Comparison of ENCODE assay signal across 17 cellular contexts in genomic region chr4:6913350-6913749, GRCh38. TPM values are rescaled to one million over a fixed set of nuclear protein-coding genes. Genes with fewer than 3 reads are reported as not detected.
A peak's percentile ranks its signal among the peaks of the same experiment; 100 is the strongest.
DNase-seq lines count a peak whose midpoint lies in the region; ATAC-seq and TF ChIP-seq lines count a peak whose summit lies in the region.
"Had no signal": no experiment of that assay in that cellular context is flagged by ENCODE, and none has a peak within 500 bp of the region (broad histone marks: within the 10 kb centered on the region; RNA-seq: fewer than 3 reads in every experiment).

No MANE protein-coding gene starts in this region.

- H3K36me3 ChIP-seq in OCI-LY1 (ENCODE audit: insufficient read depth, low read length) = no peaks in the 10 kb centered on the region
- H3K36me3 ChIP-seq: SJCRH30 had no signal

- H3K27ac ChIP-seq in OCI-LY1 (ENCODE audit: low read depth, low read length, poor library complexity, severe bottlenecking) = peak overlapping the region; percentile 79
- H3K27ac ChIP-seq: KMS-11, SJCRH30 had no signal

- DNase-seq in activated T-cell treated with anti-CD3 and anti-CD28 coated beads, Interleukin-2, amount 50 U/mL, for 24 hours = no peak
- no peak for DNase-seq in activated T-cell treated with anti-CD3 and anti-CD28 coated beads, Interleukin-2, amount 50 U/mL, for 72 hours
- DNase-seq in medulla oblongata (ENCODE audit: extremely low spot score) (no peak), NCI-H1694 (lab: John Stamatoyannopoulos, UW) (no peak)
- no peak for DNase-seq in effector CD8-positive, alpha-beta T cell (lab: John Stamatoyannopoulos, UW)
- DNase-seq: 8988T; CD8-positive, alpha-beta memory T cell; NCI-H1417; NCI-H1930; NCI-H345; NCI-H526; SJCRH30 had no signal

- H3K27ac Mint-ChIP-seq in activated T-cell treated with anti-CD3 and anti-CD28 coated beads, Interleukin-2, amount 50 U/mL, for 24 hours = peak overlapping the region; percentile 60
- no peak overlapping the region for H3K27ac Mint-ChIP-seq in activated T-cell treated with anti-CD3 and anti-CD28 coated beads, Interleukin-2, amount 50 U/mL, for 72 hours
- H3K27ac Mint-ChIP-seq in dendritic cell treated with granulocyte-macrophage colony-stimulating factor and Interleukin-4, amounts not matched to agents 40 ng/mL and 50 ng/mL, for 4 days = peak overlapping the region; percentile 98
- H3K27ac Mint-ChIP-seq in stimulated activated memory B cell treated with anti-CD40 and anti-IgM and Interleukin-4, amounts not matched to agents 10 μg/mL and 1 μg/mL and 100 μg/mL, for 72 hours = peak overlapping the region; percentile 53

- peaks cover 79% of the 10 kb centered on the region for H3K4me1 Mint-ChIP-seq in activated T-cell treated with anti-CD3 and anti-CD28 coated beads, Interleukin-2, amount 50 U/mL, for 24 hours (ENCODE audit: low read depth)
- H3K4me1 Mint-ChIP-seq in activated T-cell treated with anti-CD3 and anti-CD28 coated beads, Interleukin-2, amount 50 U/mL, for 72 hours (ENCODE audit: low read depth) = peaks cover 74% of the 10 kb centered on the region
- H3K4me1 Mint-ChIP-seq in dendritic cell treated with granulocyte-macrophage colony-stimulating factor and Interleukin-4, amounts not matched to agents 40 ng/mL and 50 ng/mL, for 4 days (ENCODE audit: low read depth) = peaks cover 88% of the 10 kb centered on the region
- H3K4me1 Mint-ChIP-seq in stimulated activated memory B cell treated with anti-CD40 and anti-IgM and Interleukin-4, amounts not matched to agents 10 μg/mL and 1 μg/mL and 100 μg/mL, for 72 hours = peaks cover 67% of the 10 kb centered on the region

- H3K4me3 Mint-ChIP-seq in activated T-cell treated with anti-CD3 and anti-CD28 coated beads, Interleukin-2, amount 50 U/mL, for 24 hours = no peak overlapping the region
- no peak overlapping the region for H3K4me3 Mint-ChIP-seq in activated T-cell treated with anti-CD3 and anti-CD28 coated beads, Interleukin-2, amount 50 U/mL, for 72 hours
- H3K4me3 Mint-ChIP-seq in dendritic cell treated with granulocyte-macrophage colony-stimulating factor and Interleukin-4, amounts not matched to agents 40 ng/mL and 50 ng/mL, for 4 days = no peak overlapping the region
- no peak overlapping the region for H3K4me3 Mint-ChIP-seq in stimulated activated memory B cell treated with anti-CD40 and anti-IgM and Interleukin-4, amounts not matched to agents 10 μg/mL and 1 μg/mL and 100 μg/mL, for 72 hours

- H3K79me2 ChIP-seq in OCI-LY1 (ENCODE audit: insufficient read depth, low read length) = no peaks in the 10 kb centered on the region

- H3K4me1 ChIP-seq in OCI-LY1 (ENCODE audit: insufficient read depth, low read length, severe bottlenecking) = peaks cover 73% of the 10 kb centered on the region

- H2AFZ ChIP-seq in OCI-LY1 (ENCODE audit: low read length) = no peak overlapping the region

- no peaks in the 10 kb centered on the region for H3F3A ChIP-seq in OCI-LY1 (ENCODE audit: insufficient read depth, low read length)

- intact Hi-C loops in dendritic cell treated with granulocyte-macrophage colony-stimulating factor and Interleukin-4, amounts not matched to agents 40 ng/mL and 50 ng/mL, for 4 days (cut with micrococcal nuclease) = loop anchor here (5.0 kb wide), 1 partner anchor 44 kb away; no protein-coding TSS in a partner anchor

- no peaks in the 10 kb centered on the region for H3K27me3 ChIP-seq in OCI-LY1 (ENCODE audit: insufficient read depth, low read length)
- H3K27me3 ChIP-seq: SJCRH30 had no signal

- H3K4me2 ChIP-seq in OCI-LY1 (ENCODE audit: low read length) = peak overlapping the region; percentile 52; the same call in 1 of the 2 replicates
- H3K4me2 ChIP-seq: KMS-11 had no signal

- no peaks in the 10 kb centered on the region for H4K20me1 ChIP-seq in OCI-LY1 (ENCODE audit: insufficient read depth, low read length)

- H3K9me3 Mint-ChIP-seq in activated T-cell treated with anti-CD3 and anti-CD28 coated beads, Interleukin-2, amount 50 U/mL, for 24 hours = no peaks in the 10 kb centered on the region
- no peaks in the 10 kb centered on the region for H3K9me3 Mint-ChIP-seq in activated T-cell treated with anti-CD3 and anti-CD28 coated beads, Interleukin-2, amount 50 U/mL, for 72 hours
- H3K9me3 Mint-ChIP-seq in dendritic cell treated with granulocyte-macrophage colony-stimulating factor and Interleukin-4, amounts not matched to agents 40 ng/mL and 50 ng/mL, for 4 days = no peaks in the 10 kb centered on the region
- no peaks in the 10 kb centered on the region for H3K9me3 Mint-ChIP-seq in stimulated activated memory B cell treated with anti-CD40 and anti-IgM and Interleukin-4, amounts not matched to agents 10 μg/mL and 1 μg/mL and 100 μg/mL, for 72 hours
- H3K9me3 Mint-ChIP-seq: CD8-positive, alpha-beta memory T cell had no signal

- H3K9ac ChIP-seq in OCI-LY1 (ENCODE audit: low read length) = no peak overlapping the region
- H3K9ac ChIP-seq: KMS-11 had no signal

- no peaks in the 10 kb centered on the region for H3K27me3 Mint-ChIP-seq in activated T-cell treated with anti-CD3 and anti-CD28 coated beads, Interleukin-2, amount 50 U/mL, for 24 hours
- no peaks in the 10 kb centered on the region for H3K27me3 Mint-ChIP-seq in activated T-cell treated with anti-CD3 and anti-CD28 coated beads, Interleukin-2, amount 50 U/mL, for 72 hours (ENCODE audit: low read depth)
- H3K27me3 Mint-ChIP-seq in dendritic cell treated with granulocyte-macrophage colony-stimulating factor and Interleukin-4, amounts not matched to agents 40 ng/mL and 50 ng/mL, for 4 days = no peaks in the 10 kb centered on the region
- H3K27me3 Mint-ChIP-seq in stimulated activated memory B cell treated with anti-CD40 and anti-IgM and Interleukin-4, amounts not matched to agents 10 μg/mL and 1 μg/mL and 100 μg/mL, for 72 hours = no peaks in the 10 kb centered on the region
- H3K27me3 Mint-ChIP-seq: CD8-positive, alpha-beta memory T cell had no signal

- no peaks in the 10 kb centered on the region for H3K9me3 ChIP-seq in OCI-LY1 (ENCODE audit: low read length)
- H3K9me3 ChIP-seq: SJCRH30 had no signal

- no peak overlapping the region for H3K4me3 ChIP-seq in OCI-LY1 (ENCODE audit: low read depth, low read length, poor library complexity, severe bottlenecking)
- H3K4me3 ChIP-seq: SJCRH30 had no signal

- H3K36me3 Mint-ChIP-seq in activated T-cell treated with anti-CD3 and anti-CD28 coated beads, Interleukin-2, amount 50 U/mL, for 24 hours (ENCODE audit: low read depth) = peaks cover 11% of the 10 kb centered on the region
- no peaks in the 10 kb centered on the region for H3K36me3 Mint-ChIP-seq in activated T-cell treated with anti-CD3 and anti-CD28 coated beads, Interleukin-2, amount 50 U/mL, for 72 hours (ENCODE audit: insufficient read depth in 2 of 2)
- peaks cover 76% of the 10 kb centered on the region for H3K36me3 Mint-ChIP-seq in dendritic cell treated with granulocyte-macrophage colony-stimulating factor and Interleukin-4, amounts not matched to agents 40 ng/mL and 50 ng/mL, for 4 days (ENCODE audit: low read depth)
- H3K36me3 Mint-ChIP-seq in stimulated activated memory B cell treated with anti-CD40 and anti-IgM and Interleukin-4, amounts not matched to agents 10 μg/mL and 1 μg/mL and 100 μg/mL, for 72 hours = no peaks in the 10 kb centered on the region

- TF ChIP-seq CTCF in OCI-LY1 (IDR thresholded peaks at IDR 0.05; ENCODE audit: low read length) = no peak

- no peak for ATAC-seq in activated T-cell treated with anti-CD3 and anti-CD28 coated beads, Interleukin-2, amount 50 U/mL, for 72 hours (replicated peaks in 1 of 2)
- no peak for ATAC-seq in stimulated activated memory B cell treated with anti-CD40 and anti-IgM and Interleukin-4, amounts not matched to agents 10 μg/mL and 1 μg/mL and 100 μg/mL, for 72 hours
- ATAC-seq: Panc1 had no signal

- H3K9me2 ChIP-seq in OCI-LY1 (ENCODE audit: low read depth, low read length) = no peaks in the 10 kb centered on the region

RNA-seq across cellular contexts. Expression of gene TBC1D14, which starts 3.7 kb away (rescaled TPM):
- total RNA-seq in activated T-cell treated with anti-CD3 and anti-CD28 coated beads, Interleukin-2, amount 50 U/mL, for 72 hours = 10 to 100 TPM; 26.5 to 32.4 TPM
